1 cellular context compared by ENCODE assay signal in genomic region chr5:123091258-123091987, GRCh38.
TF ChIP-seq lines count a peak whose summit lies in the region.

No MANE protein-coding gene starts in this region.

TF ChIP-seq in GM12878, 131 proteins besides CTCF, POLR2A, EP300 and RAD21:
- TF ChIP-seq ETV6 (conservative IDR thresholded peaks at IDR 0.05 in 1 of 2, IDR thresholded peaks at IDR 0.05 in 1 of 2; ENCODE audit: borderline replicate concordance in 1 of 2, low read depth in 1 of 2) (no peak), EZH2 (IDR thresholded peaks at IDR 0.05; ENCODE audit: borderline replicate concordance, control insufficient read depth, low read depth, low read length) (0 out of 2 replicates have a peak, but pooled peaks have one; percentile 64)
